Comparison of ENCODE assay signal across 21 cellular contexts in genomic region chr5:61402244-61402823, GRCh38.
A peak's percentile ranks its signal among the peaks of the same experiment; 100 is the strongest.
DNase-seq lines count a peak whose midpoint lies in the region; ATAC-seq, FAIRE-seq and TF ChIP-seq lines count a peak whose summit lies in the region.
"Had no signal": no experiment of that assay in that cellular context is flagged by ENCODE, and none has a peak within 500 bp of the region (broad histone marks: within the 10 kb centered on the region; RNA-seq: fewer than 3 reads in every experiment).

No MANE protein-coding gene starts in this region.

- H3K36me3 Mint-ChIP-seq in HFFc6 (ENCODE audit: low read depth), result no peaks in the 10 kb centered on the region
- H3K36me3 Mint-ChIP-seq in activated T-helper 17 cell treated with anti-CD3 and anti-CD28 coated beads, Interleukin-2, amount 50 U/mL, for 72 hours (ENCODE audit: low read depth), result no peaks in the 10 kb centered on the region
- H3K36me3 Mint-ChIP-seq in nephron (ENCODE audit: low read depth), result peaks cover 20% of the 10 kb centered on the region
- H3K36me3 Mint-ChIP-seq: activated naive CD8-positive, alpha-beta T cell treated with anti-CD3 and anti-CD28 coated beads for 36 hours; CD4-positive, alpha-beta memory T cell had no signal

- H3K4me1 Mint-ChIP-seq in HFFc6 (ENCODE audit: low read depth) (peaks cover 52% of the 10 kb centered on the region), nephron (peaks cover 47% of the 10 kb centered on the region)
- H3K4me1 Mint-ChIP-seq in activated T-helper 17 cell treated with anti-CD3 and anti-CD28 coated beads, Interleukin-2, amount 50 U/mL, for 72 hours, result peaks cover 21% of the 10 kb centered on the region

- H3K27me3 Mint-ChIP-seq in HFFc6 (ENCODE audit: insufficient read depth), result no peaks in the 10 kb centered on the region
- H3K27me3 Mint-ChIP-seq in activated T-helper 17 cell treated with anti-CD3 and anti-CD28 coated beads, Interleukin-2, amount 50 U/mL, for 72 hours, result no peaks in the 10 kb centered on the region
- peaks cover 3% of the 10 kb centered on the region for H3K27me3 Mint-ChIP-seq in nephron (ENCODE audit: low read depth)
- H3K27me3 Mint-ChIP-seq: activated CD4-positive, alpha-beta T cell treated with anti-CD3 and anti-CD28 coated beads, Interleukin-2, amount 10 ng/mL, durations not matched to agents 7 days and 5 days; activated naive CD8-positive, alpha-beta T cell treated with anti-CD3 and anti-CD28 coated beads for 36 hours; CD4-positive, alpha-beta memory T cell; stimulated activated naive CD8-positive, alpha-beta T cell treated with anti-CD3 and anti-CD28 coated beads, Interleukin-15, Interleukin-2, amounts not matched to agents 100 ng/mL and 50 ng/mL, for 24 hours had no signal

- no peak overlapping the region for H3K4me3 ChIP-seq in MG63
- H3K4me3 ChIP-seq: HAP-1, tibial artery had no signal

- TF ChIP-seq CTCF in D721Med (IDR thresholded peaks at IDR 0.05; ENCODE audit: insufficient read depth, missing control alignments) (no peak), HFFc6 (IDR thresholded peaks at IDR 0.05) (no peak), nephron (IDR thresholded peaks at IDR 0.05; ENCODE audit: unreplicated experiment in 3 of 3) (no peak)

- H3K4me3 Mint-ChIP-seq in HFFc6 (no peak overlapping the region), nephron (no peak overlapping the region)
- no peak overlapping the region for H3K4me3 Mint-ChIP-seq in activated T-helper 17 cell treated with anti-CD3 and anti-CD28 coated beads, Interleukin-2, amount 50 U/mL, for 72 hours
- H3K4me3 Mint-ChIP-seq: activated CD4-positive, alpha-beta T cell treated with anti-CD3 and anti-CD28 coated beads, Interleukin-2, amount 10 ng/mL, durations not matched to agents 7 days and 5 days; activated naive CD8-positive, alpha-beta T cell treated with anti-CD3 and anti-CD28 coated beads for 36 hours; CD4-positive, alpha-beta memory T cell; stimulated activated naive CD8-positive, alpha-beta T cell treated with anti-CD3 and anti-CD28 coated beads, Interleukin-15, Interleukin-2, amounts not matched to agents 100 ng/mL and 50 ng/mL, for 24 hours had no signal

- H3K9me3 ChIP-seq in MG63, result no peaks in the 10 kb centered on the region
- H3K9me3 ChIP-seq: HAP-1, tibial artery had no signal

- no peaks in the 10 kb centered on the region for H3K9me3 Mint-ChIP-seq in HFFc6
- no peaks in the 10 kb centered on the region for H3K9me3 Mint-ChIP-seq in activated T-helper 17 cell treated with anti-CD3 and anti-CD28 coated beads, Interleukin-2, amount 50 U/mL, for 72 hours
- no peaks in the 10 kb centered on the region for H3K9me3 Mint-ChIP-seq in nephron
- H3K9me3 Mint-ChIP-seq: activated CD4-positive, alpha-beta T cell treated with anti-CD3 and anti-CD28 coated beads, Interleukin-2, amount 10 ng/mL, durations not matched to agents 7 days and 5 days; activated naive CD8-positive, alpha-beta T cell treated with anti-CD3 and anti-CD28 coated beads for 36 hours; CD4-positive, alpha-beta memory T cell; stimulated activated naive CD8-positive, alpha-beta T cell treated with anti-CD3 and anti-CD28 coated beads, Interleukin-15, Interleukin-2, amounts not matched to agents 100 ng/mL and 50 ng/mL, for 24 hours had no signal

- peak; percentile 77 for FAIRE-seq in D721Med (lab: Jason Lieb, UNC)

- H3K36me3 ChIP-seq in MG63, result no peaks in the 10 kb centered on the region
- H3K36me3 ChIP-seq: HAP-1, tibial artery had no signal

- H3K27me3 ChIP-seq in MG63, result no peaks in the 10 kb centered on the region
- H3K27me3 ChIP-seq: tibial artery had no signal

- peak overlapping the region; percentile 69 for H3K27ac Mint-ChIP-seq in HFFc6
- no peak overlapping the region for H3K27ac Mint-ChIP-seq in activated T-helper 17 cell treated with anti-CD3 and anti-CD28 coated beads, Interleukin-2, amount 50 U/mL, for 72 hours
- peak overlapping the region in 2 of 3 experiments; percentile 26 to 70 for H3K27ac Mint-ChIP-seq in nephron
- H3K27ac Mint-ChIP-seq: activated CD4-positive, alpha-beta T cell treated with anti-CD3 and anti-CD28 coated beads, Interleukin-2, amount 10 ng/mL, durations not matched to agents 7 days and 5 days; activated naive CD8-positive, alpha-beta T cell treated with anti-CD3 and anti-CD28 coated beads for 36 hours; stimulated activated naive CD8-positive, alpha-beta T cell treated with anti-CD3 and anti-CD28 coated beads, Interleukin-15, Interleukin-2, amounts not matched to agents 100 ng/mL and 50 ng/mL, for 24 hours had no signal

- ATAC-seq in activated T-helper 17 cell treated with anti-CD3 and anti-CD28 coated beads, Interleukin-2, amount 50 U/mL, for 72 hours (replicated peaks), result peak; percentile 57
- ATAC-seq in GM19455 (IDR thresholded peaks at IDR 0.05; ENCODE audit: unreplicated experiment), result no peak

- DNase-seq in D721Med (ENCODE audit: insufficient read length, low spot score), result no peak
- no peak for DNase-seq in HFFc6
- no peak for DNase-seq in MG63
- DNase-seq in OCI-M2 (lab: John Stamatoyannopoulos, UW; ENCODE audit: unreplicated experiment), result no peak
- no peak for DNase-seq in NCI-H524 (lab: John Stamatoyannopoulos, UW)
- DNase-seq: activated CD4-positive, alpha-beta T cell treated with anti-CD3 and anti-CD28 coated beads, Interleukin-2, amount 10 ng/mL, durations not matched to agents 7 days and 5 days; activated naive CD8-positive, alpha-beta T cell treated with anti-CD3 and anti-CD28 coated beads for 36 hours; CD4-positive, alpha-beta memory T cell; DMS79 treated with DMSO at 0.1 percent for 48 hours; left cardiac atrium; NCI-H1694; NCI-H2171 treated with DMSO at 0.1 percent for 48 hours; Right ventricle myocardium superior; stimulated activated CD4-positive, alpha-beta T cell treated with anti-CD3 and anti-CD28 coated beads, Interleukin-12 subunit alpha, Interleukin-12 subunit beta, amount 100 ng/mL, for 4 hours; stimulated activated CD4-positive, alpha-beta T cell treated with anti-CD3 and anti-CD28 coated beads, Interleukin-4, amount 100 ng/mL, for 4 hours; tibial artery had no signal
